In genomic region chr7:44086627-44087026, GRCh38 we compare ENCODE assay signal across 31 cellular contexts. TPM values are rescaled to one million over a fixed set of nuclear protein-coding genes. Genes with fewer than 3 reads are reported as not detected.
DNase-seq lines count a peak whose midpoint lies in the region; ATAC-seq, FAIRE-seq and TF ChIP-seq lines count a peak whose summit lies in the region.
"Had no signal": no experiment of that assay in that cellular context is flagged by ENCODE, and none has a peak within 500 bp of the region (broad histone marks: within the 10 kb centered on the region; RNA-seq: fewer than 3 reads in every experiment).

No MANE protein-coding gene starts in this region.

- no peak for ATAC-seq in left cardiac atrium
- no peak for ATAC-seq in psoas muscle
- ATAC-seq: stimulated activated memory B cell treated with anti-CD40 and anti-IgM and Interleukin-4, amounts not matched to agents 10 μg/mL and 1 μg/mL and 100 μg/mL, for 72 hours had no signal

- H3K36me3 ChIP-seq in right atrium auricular region (no peaks in the 10 kb centered on the region), esophagus muscularis mucosa (no peaks in the 10 kb centered on the region), psoas muscle (ENCODE audit: insufficient read depth in 1 of 2, low read depth in 1 of 2) (no peaks in the 10 kb centered on the region), kidney (ENCODE audit: control insufficient read depth in 1 of 2, insufficient read depth in 2 of 2, low read length in 2 of 2) (no peaks in the 10 kb centered on the region)
- H3K36me3 ChIP-seq in effector memory CD4-positive, alpha-beta T cell (ENCODE audit: control insufficient read depth, insufficient read depth, low read length): no peaks in the 10 kb centered on the region
- H3K36me3 ChIP-seq: BLaER1, neural progenitor cell, sigmoid colon had no signal

- WGBS in esophagus muscularis mucosa: 95% methylated on average over 3 of the region's 3 CpGs
- 94 to 98% (median 96%) methylated on average over 3 of the region's 3 CpGs for WGBS in psoas muscle, 3 donors

- H3K9ac ChIP-seq in kidney (ENCODE audit: low read length in 2 of 2): no peak overlapping the region
- H3K9ac ChIP-seq: BLaER1, neural progenitor cell had no signal

- H3K27ac ChIP-seq in right atrium auricular region (peak overlapping the region; percentile 73 to 83), esophagus muscularis mucosa (replicated peaks in 1 of 4) (peak overlapping the region; percentile 81 to 94 (median 90)), psoas muscle (peak overlapping the region; percentile 76), kidney (ENCODE audit: low read depth in 2 of 2, low read length in 2 of 2) (no peak overlapping the region)
- H3K27ac ChIP-seq in effector memory CD4-positive, alpha-beta T cell (ENCODE audit: insufficient read depth, low read length, poor library complexity, severe bottlenecking): no peak overlapping the region
- H3K27ac ChIP-seq: neural progenitor cell had no signal

- H3K9me3 ChIP-seq in right atrium auricular region (no peaks in the 10 kb centered on the region), esophagus muscularis mucosa (no peaks in the 10 kb centered on the region), psoas muscle (no peaks in the 10 kb centered on the region), kidney (ENCODE audit: control insufficient read depth in 1 of 2, low read length in 2 of 2) (no peaks in the 10 kb centered on the region)
- no peaks in the 10 kb centered on the region for H3K9me3 ChIP-seq in effector memory CD4-positive, alpha-beta T cell (ENCODE audit: control insufficient read depth, low read length)
- H3K9me3 ChIP-seq: BLaER1, sigmoid colon had no signal

- TF ChIP-seq CTCF in right atrium auricular region (IDR thresholded peaks at IDR 0.05): no peak
- no peak for TF ChIP-seq CTCF in esophagus muscularis mucosa (IDR thresholded peaks at IDR 0.05)
- TF ChIP-seq CTCF in psoas muscle (IDR thresholded peaks at IDR 0.05): no peak
- TF ChIP-seq CTCF in kidney (IDR thresholded peaks at IDR 0.05; ENCODE audit: borderline replicate concordance, extremely low read depth, insufficient read depth): no peak

- intact Hi-C loops in left cardiac atrium (cut with DNase I) (no loop called here), esophagus muscularis mucosa (cut with DNase I) (no loop called here), psoas muscle (cut with DNase I) (loop anchor here in 1 of 2 donors (5.0 kb wide), 1 partner anchor 36 kb away; the partner anchor contains the start of gene POLD2), kidney (cut with DNase I) (no loop called here)

- no peak for FAIRE-seq in kidney (lab: Jason Lieb, UNC)
- FAIRE-seq: GM19239, keratinocyte had no signal

- H3K4me1 ChIP-seq in right atrium auricular region (peaks cover 0 to 25% of the 10 kb centered on the region in 2 donors), esophagus muscularis mucosa (peaks cover 23 to 69% (median 66%) of the 10 kb centered on the region in 4 donors), psoas muscle (peaks cover 11% of the 10 kb centered on the region), kidney (ENCODE audit: control insufficient read depth in 1 of 2, insufficient read depth in 1 of 2, low read depth in 1 of 2, low read length in 2 of 2) (peaks cover 11 to 13% of the 10 kb centered on the region in 2 donors)
- no peaks in the 10 kb centered on the region for H3K4me1 ChIP-seq in effector memory CD4-positive, alpha-beta T cell (ENCODE audit: control insufficient read depth, insufficient read depth, low read length, poor library complexity, severe bottlenecking)
- H3K4me1 ChIP-seq: neural progenitor cell had no signal

- no peak for DNase-seq in right atrium auricular region (ENCODE audit: low spot score)
- DNase-seq in left cardiac atrium: no peak
- no peak for DNase-seq in esophagus muscularis mucosa (ENCODE audit: extremely low spot score)
- no peak for DNase-seq in psoas muscle
- DNase-seq in kidney: no peak
- no peak for DNase-seq in effector memory CD4-positive, alpha-beta T cell
- no peak for DNase-seq in SK-N-DZ (ENCODE audit: low spot score)
- DNase-seq in NCI-H82 (lab: John Stamatoyannopoulos, UW): no peak
- DNase-seq: activated CD8-positive, alpha-beta memory T cell treated with anti-CD3 and anti-CD28 coated beads for 24 hours; activated effector memory CD4-positive, alpha-beta T cell treated with Interleukin-2 at 50 U/mL for 16 hours; activated naive CD8-positive, alpha-beta T cell treated with anti-CD3 and anti-CD28 coated beads for 36 hours; COR-L47; DMS79; GDM1; H9; KBM-7; NCI-H1417 treated with DMSO at 0.1 percent for 48 hours; NCI-H2081 treated with DMSO at 0.1 percent for 48 hours; NCI-H748 treated with DMSO at 0.1 percent for 48 hours; RPMI8226; sigmoid colon; stimulated activated CD4-positive, alpha-beta T cell treated with anti-CD3 and anti-CD28 coated beads, Interleukin-4, amount 100 ng/mL, for 4 hours; T-helper 2 cell had no signal

- H3K4me3 ChIP-seq in right atrium auricular region (no peak overlapping the region), esophagus muscularis mucosa (no peak overlapping the region), psoas muscle (no peak overlapping the region), kidney (ENCODE audit: low read length in 2 of 2) (no peak overlapping the region)
- H3K4me3 ChIP-seq in effector memory CD4-positive, alpha-beta T cell (ENCODE audit: insufficient read depth, low read depth, low read length, poor library complexity, severe bottlenecking): no peak overlapping the region
- H3K4me3 ChIP-seq: BLaER1, lung, neural progenitor cell, sigmoid colon had no signal

- no peaks in the 10 kb centered on the region for H3K27me3 ChIP-seq in right atrium auricular region
- no peaks in the 10 kb centered on the region for H3K27me3 ChIP-seq in esophagus muscularis mucosa
- H3K27me3 ChIP-seq in psoas muscle (ENCODE audit: insufficient read depth in 3 of 3, low read length in 2 of 3): no peaks in the 10 kb centered on the region
- no peaks in the 10 kb centered on the region for H3K27me3 ChIP-seq in effector memory CD4-positive, alpha-beta T cell (replicated peaks; ENCODE audit: control insufficient read depth, insufficient read depth, low read length, poor library complexity, severe bottlenecking)
- H3K27me3 ChIP-seq: BLaER1, sigmoid colon had no signal

- no peak for TF ChIP-seq POLR2A in esophagus muscularis mucosa (IDR thresholded peaks at IDR 0.05; ENCODE audit: low read depth)

- TF ChIP-seq EP300 in esophagus muscularis mucosa (IDR thresholded peaks at IDR 0.05): no peak

RNA-seq across cellular contexts. Expression of gene POLM, which starts 4.3 kb away (rescaled TPM):
- total RNA-seq in right atrium auricular region (10 to 100 TPM; 18.5 to 31.3 TPM), left cardiac atrium (10 to 100 TPM; 20.0 to 22.1 TPM), esophagus muscularis mucosa (10 to 100 TPM; 12.4 to 32.3 (median 26.5) TPM), psoas muscle (10 to 100 TPM in 3 of 4 donors, 1 to 10 TPM in 1; 7.7 to 13.1 (median 10.4) TPM), kidney (41.4 TPM)
- polyA plus RNA-seq in psoas muscle (1 to 10 TPM; 7.1 to 9.6 (median 7.1) TPM), kidney (ENCODE audit: insufficient read depth, low read depth, low replicate concordance) (16.3 TPM)
- polyA plus RNA-seq in SK-N-DZ (2014; cell fraction: cytosol; rRNA removed): 12.0 and 14.9 TPM in 2 replicates
- 42.3 and 58.7 TPM in 2 replicates for polyA plus RNA-seq in SK-N-DZ (2014; cell fraction: nucleus; rRNA removed)

RNA-seq across cellular contexts. Expression of gene AEBP1, which starts 17.5 kb away (rescaled TPM):
- total RNA-seq in right atrium auricular region (100 to 1,000 TPM in 1 of 2 donors, 10 to 100 TPM in 1; 84.4 to 193 TPM), left cardiac atrium (100 to 1,000 TPM in 1 of 2 donors, 10 to 100 TPM in 1; 65.0 to 117 TPM), esophagus muscularis mucosa (100 to 1,000 TPM in 3 of 4 donors, 10 to 100 TPM in 1; 71.0 to 234 (median 156) TPM), psoas muscle (10 to 100 TPM in 3 of 4 donors, 1 to 10 TPM in 1; 6.9 to 22.0 (median 14.6) TPM), kidney (164 TPM)
- polyA plus RNA-seq in psoas muscle (1 to 10 TPM; 2.8 to 7.8 (median 5.9) TPM), kidney (ENCODE audit: insufficient read depth, low read depth, low replicate concordance) (89.4 TPM)
- polyA plus RNA-seq in SK-N-DZ (2014; cell fraction: cytosol; rRNA removed): 7.9 and 10.0 TPM in 2 replicates
- polyA plus RNA-seq in SK-N-DZ (2014; cell fraction: nucleus; rRNA removed): 55.9 and 111 TPM in 2 replicates
- total RNA-seq: HT-29 had no signal

RNA-seq across cellular contexts. Expression of gene PGAM2, which starts 21.3 kb away (rescaled TPM):
- 1,000 to 10,000 TPM in 1 of 2 donors, 100 to 1,000 TPM in 1; 680 to 2,809 TPM for total RNA-seq in right atrium auricular region
- 1,000 to 10,000 TPM in 1 of 2 donors, 100 to 1,000 TPM in 1; 799 to 1,159 TPM for total RNA-seq in left cardiac atrium
- 1 to 10 TPM in 1 of 4 donors, under 1 TPM in 2, not detected in 1; 0.52 to 1.8 (median 0.66) TPM for total RNA-seq in esophagus muscularis mucosa
- total RNA-seq in psoas muscle: 100 to 1,000 TPM; 214 to 449 (median 298) TPM
- polyA plus RNA-seq in psoas muscle: 1,000 to 10,000 TPM in 1 of 3 donors, 100 to 1,000 TPM in 2; 285 to 1,581 (median 569) TPM
- 2.1 TPM for total RNA-seq in kidney
- polyA plus RNA-seq in kidney (ENCODE audit: insufficient read depth, low read depth, low replicate concordance): 37.7 TPM
- polyA plus RNA-seq in SK-N-DZ (2014; cell fraction: cytosol; rRNA removed): 15.5 and 22.9 TPM in 2 replicates
- 6.3 and 12.6 TPM in 2 replicates for polyA plus RNA-seq in SK-N-DZ (2014; cell fraction: nucleus; rRNA removed)
- total RNA-seq: dermis microvascular lymphatic vessel endothelial cell had no signal
- polyA plus RNA-seq: keratinocyte had no signal

RNA-seq across cellular contexts. Expression of gene POLD2, which starts 36.7 kb away (rescaled TPM):
- total RNA-seq in right atrium auricular region (10 to 100 TPM; 71.4 to 76.5 TPM), left cardiac atrium (10 to 100 TPM; 95.8 to 98.9 TPM), esophagus muscularis mucosa (10 to 100 TPM; 33.6 to 71.2 (median 55.9) TPM), psoas muscle (100 to 1,000 TPM in 3 of 4 donors, 10 to 100 TPM in 1; 79.2 to 127 (median 119) TPM), kidney (60.0 TPM)
- polyA plus RNA-seq in psoas muscle (10 to 100 TPM; 57.3 to 87.1 (median 81.3) TPM), kidney (ENCODE audit: insufficient read depth, low read depth, low replicate concordance) (119 TPM)
- polyA plus RNA-seq in SK-N-DZ (2014; cell fraction: cytosol; rRNA removed): 133 and 138 TPM in 2 replicates
- 191 and 245 TPM in 2 replicates for polyA plus RNA-seq in SK-N-DZ (2014; cell fraction: nucleus; rRNA removed)

RNA-seq across cellular contexts. Expression of gene DBNL, which starts 42.1 kb away (rescaled TPM):
- 10 to 100 TPM; 31.4 to 66.2 TPM for total RNA-seq in right atrium auricular region
- total RNA-seq in left cardiac atrium: 10 to 100 TPM; 42.1 to 48.7 TPM
- total RNA-seq in esophagus muscularis mucosa: 100 to 1,000 TPM in 3 of 4 donors, 10 to 100 TPM in 1; 93.9 to 122 (median 115) TPM
- total RNA-seq in psoas muscle: 10 to 100 TPM; 33.4 to 45.1 (median 38.7) TPM
- polyA plus RNA-seq in psoas muscle: 10 to 100 TPM; 35.5 to 66.7 (median 53.0) TPM
- total RNA-seq in kidney: 103 TPM
- polyA plus RNA-seq in kidney (ENCODE audit: insufficient read depth, low read depth, low replicate concordance): 85.9 TPM
- polyA plus RNA-seq in SK-N-DZ (2014; cell fraction: cytosol; rRNA removed): 81.4 and 90.8 TPM in 2 replicates
- polyA plus RNA-seq in SK-N-DZ (2014; cell fraction: nucleus; rRNA removed): 75.7 and 85.6 TPM in 2 replicates

Comparison
In these comparisons a context has a peak if more than half of its experiments do, and no peak if none do; other contexts are left out.
1. H3K27ac ChIP-seq: peak in right atrium auricular region (2 of 2), esophagus muscularis mucosa (4 of 4) and psoas muscle (single experiment); none in kidney (0 of 2) and effector memory CD4-positive, alpha-beta T cell (single experiment).
2. RNA of gene PGAM2, which starts 21.3 kb away (total RNA-seq): 680 to 2,809 TPM in right atrium auricular region, 799 to 1,159 TPM in left cardiac atrium and 214 to 449 TPM in psoas muscle; 2.1 TPM in kidney (single experiment) and 0.52 to 1.8 TPM in esophagus muscularis mucosa; every median in the first group is over 10 times any median in the second.